Comparison of ENCODE assay signal across 11 cellular contexts in genomic region chr16:84885024-84885910, GRCh38.
A peak's percentile ranks its signal among the peaks of the same experiment; 100 is the strongest.
DNase-seq lines count a peak whose midpoint lies in the region; ATAC-seq and TF ChIP-seq lines count a peak whose summit lies in the region.
"Had no signal": no experiment of that assay in that cellular context is flagged by ENCODE, and none has a peak within 500 bp of the region (broad histone marks: within the 10 kb centered on the region; RNA-seq: fewer than 3 reads in every experiment).

No MANE protein-coding gene starts in this region.

- peaks cover 6% of the 10 kb centered on the region for H3K36me3 Mint-ChIP-seq in MCF 10A (ENCODE audit: insufficient read depth, unreplicated experiment)

- no TSS peak for BruUV-seq in MCF 10A (replicated peaks; lab: Mats Ljungman, UMichigan)

- no peak for TF ChIP-seq POLR2A in breast epithelium (IDR thresholded peaks at IDR 0.05)

- H2BK120ac ChIP-seq in neuronal stem cell (ENCODE audit: low read depth, low read length) = no peak overlapping the region

- no peak overlapping the region for H3K27ac Mint-ChIP-seq in MCF 10A (ENCODE audit: low read depth, unreplicated experiment)

- H3K18ac ChIP-seq in neuronal stem cell (ENCODE audit: low read length) = peak overlapping the region; percentile 84

- POLR2A ChIA-PET in MCF 10A (lab: Yijun Ruan, JAX) = no interaction called here

- H3K14ac ChIP-seq in neuronal stem cell (ENCODE audit: low read length) = no peak overlapping the region

- H3K4me3 Mint-ChIP-seq in MCF 10A (ENCODE audit: unreplicated experiment) = no peak overlapping the region

- H2BK5ac ChIP-seq in neuronal stem cell (ENCODE audit: low read length) = no peak overlapping the region

- H3K9ac ChIP-seq in neuronal stem cell (ENCODE audit: low read depth, low read length, poor library complexity) = no peak overlapping the region
- H3K9ac ChIP-seq: KMS-11 had no signal

- no peaks in the 10 kb centered on the region for H3K27me3 ChIP-seq in breast epithelium
- H3K27me3 ChIP-seq in neuronal stem cell (ENCODE audit: control insufficient read depth in 3 of 3, insufficient read depth in 3 of 3, low read depth in 1 of 3, low read length in 3 of 3) = no peaks in the 10 kb centered on the region
- H3K27me3 ChIP-seq: left lung had no signal

- H3K27ac ChIP-seq in breast epithelium (peak overlapping the region; percentile 78 to 80), neuronal stem cell (replicated peaks; ENCODE audit: low read length) (peak overlapping the region; percentile 29)
- H3K27ac ChIP-seq: KMS-11, left lung had no signal

- no peaks in the 10 kb centered on the region for H3K79me1 ChIP-seq in neuronal stem cell (ENCODE audit: low read depth, low read length)

- H2AK5ac ChIP-seq in neuronal stem cell (ENCODE audit: low read depth, low read length) = no peak overlapping the region

- H3K9me3 Mint-ChIP-seq in MCF 10A (ENCODE audit: unreplicated experiment) = no peaks in the 10 kb centered on the region

- H3K36me3 ChIP-seq in breast epithelium = no peaks in the 10 kb centered on the region
- no peaks in the 10 kb centered on the region for H3K36me3 ChIP-seq in neuronal stem cell (replicated peaks in 1 of 2; ENCODE audit: control insufficient read depth in 2 of 2, insufficient read depth in 2 of 2, low read length in 2 of 2)

- H3K9me3 ChIP-seq in breast epithelium (no peaks in the 10 kb centered on the region), neuronal stem cell (replicated peaks in 1 of 2; ENCODE audit: control insufficient read depth in 2 of 2, insufficient read depth in 1 of 2, low read depth in 1 of 2, low read length in 2 of 2) (no peaks in the 10 kb centered on the region)
- H3K9me3 ChIP-seq: A549, left lung had no signal

- H3K4me2 ChIP-seq in neuronal stem cell (ENCODE audit: insufficient read depth, low read length, poor library complexity, severe bottlenecking) = no peak overlapping the region
- H3K4me2 ChIP-seq: A549, KMS-11 had no signal

- no peak overlapping the region for H3K23ac ChIP-seq in neuronal stem cell (ENCODE audit: low read depth, low read length, poor library complexity)

- peak overlapping the region; percentile 86 for H2AFZ ChIP-seq in neuronal stem cell (ENCODE audit: low read length)

- intact Hi-C loops in breast epithelium (cut with DNase I; ENCODE audit: low total_unique reads) = no loop called here
- intact Hi-C loops in MCF 10A (cut with micrococcal nuclease) = no loop called here

- H4K91ac ChIP-seq in neuronal stem cell (ENCODE audit: low read depth, low read length, poor library complexity) = no peak overlapping the region

- peaks cover 0 to 6% of the 10 kb centered on the region in 2 donors for H3K4me1 ChIP-seq in breast epithelium
- H3K4me1 ChIP-seq in neuronal stem cell (ENCODE audit: control insufficient read depth in 2 of 2, insufficient read depth in 1 of 2, low read depth in 1 of 2, low read length in 2 of 2) = peaks cover 10 to 12% of the 10 kb centered on the region in 2 donors

- ATAC-seq in HG03460 (IDR thresholded peaks at IDR 0.05; ENCODE audit: unreplicated experiment) = no peak
- no peak for ATAC-seq in HG03432 (IDR thresholded peaks at IDR 0.05; ENCODE audit: unreplicated experiment)
- ATAC-seq: A549, left lung had no signal

- no peak overlapping the region for H4K8ac ChIP-seq in neuronal stem cell (ENCODE audit: low read depth, low read length)

- H3K4me3 ChIP-seq in breast epithelium = peak overlapping the region in 1 of 3 donors; percentile 29
- no peak overlapping the region for H3K4me3 ChIP-seq in neuronal stem cell (ENCODE audit: low read length in 2 of 2)
- H3K4me3 ChIP-seq: A549, left lung had no signal

- WGBS in neuronal stem cell (ENCODE audit: extremely low coverage in 2 of 2, insufficient read length in 2 of 2, insufficient replicate concordance in 1 of 2), 2 donors = no CpG with 5 or more reads among the region's 22 CpGs

- TF ChIP-seq CTCF in breast epithelium (IDR thresholded peaks at IDR 0.05) (no peak), MCF 10A (IDR thresholded peaks at IDR 0.05; ENCODE audit: unreplicated experiment) (no peak)

- no peak overlapping the region for H2BK15ac ChIP-seq in neuronal stem cell (ENCODE audit: low read length)

- H2BK12ac ChIP-seq in neuronal stem cell (ENCODE audit: low read length) = no peak overlapping the region

- no peak overlapping the region for H3K4ac ChIP-seq in neuronal stem cell (ENCODE audit: low read length)

- peaks cover 12% of the 10 kb centered on the region for H3K4me1 Mint-ChIP-seq in MCF 10A (ENCODE audit: insufficient read depth, unreplicated experiment)

- DNase-seq in breast epithelium (ENCODE audit: low spot score in 2 of 2) (peak in 1 of 2 donors; percentile 65), MCF 10A (ENCODE audit: unreplicated experiment) (no peak), globus pallidus (ENCODE audit: low spot score) (peak; percentile 75), neuronal stem cell (ENCODE audit: low spot score) (peak; percentile 24), DMS153 treated with DMSO at 0.1 percent for 48 hours (lab: John Stamatoyannopoulos, UW; ENCODE audit: unreplicated experiment) (no peak), NCI-H2171 (lab: John Stamatoyannopoulos, UW) (no peak)
- DNase-seq: left lung had no signal

- H3K27me3 Mint-ChIP-seq in MCF 10A (ENCODE audit: insufficient read depth, unreplicated experiment) = no peaks in the 10 kb centered on the region

- CTCF ChIA-PET in MCF 10A (lab: Yijun Ruan, JAX) = interaction anchor here (0.7 to 1.1 kb wide), 2 partner anchors 73 to 161 kb away, joined by 3 to 4 read pairs; no protein-coding TSS in a partner anchor

Comparison
In these comparisons a context has a peak if more than half of its experiments do, and no peak if none do; other contexts are left out.
1. DNase-seq: peak in globus pallidus (single experiment) and neuronal stem cell (single experiment); none in MCF 10A (single experiment), DMS153 treated with DMSO at 0.1 percent for 48 hours (single experiment) and NCI-H2171 (single experiment).